Comparison of ENCODE assay signal across 8 cellular contexts in genomic region chr16:90020838-90021382, GRCh38. TPM values are rescaled to one million over a fixed set of nuclear protein-coding genes. Genes with fewer than 3 reads are reported as not detected.
DNase-seq lines count a peak whose midpoint lies in the region; ATAC-seq, FAIRE-seq and TF ChIP-seq lines count a peak whose summit lies in the region.

No MANE protein-coding gene starts in this region.

- FAIRE-seq in A549 (lab: Jason Lieb, UNC) (no peak), kidney (lab: Jason Lieb, UNC) (no peak)

- CTCF ChIA-PET in A549 (lab: Yijun Ruan, JAX): interaction anchor here (0.6 to 4.4 kb wide), 20 partner anchors 8 to 102 kb away, joined by 3 to 24 read pairs (median 5); partner anchors contain the start of gene MC1R
- CTCF ChIA-PET in WTC11 (lab: Charles Lee): interaction anchor here (1.7 to 3.4 kb wide), 5 partner anchors 10 to 61 kb away, joined by 3 to 24 read pairs (median 7); no protein-coding TSS in a partner anchor

- TF ChIP-seq POLR2A in A549 (IDR thresholded peaks at IDR 0.05; ENCODE audit: low read length): no peak
- no peak for TF ChIP-seq POLR2A in ovary (IDR thresholded peaks at IDR 0.05)
- no peak for TF ChIP-seq POLR2A in lower leg skin (IDR thresholded peaks at IDR 0.05)

- DNase-seq in A549 (ENCODE audit: low read depth in 1 of 2, low spot score in 1 of 2) (no peak), ELR (ENCODE audit: low read depth) (peak; percentile 78), WTC11 (ENCODE audit: low spot score) (no peak), iris pigment epithelial cell (ENCODE audit: low read depth) (peak; percentile 71), ovary (no peak), kidney (no peak), lower leg skin (ENCODE audit: low spot score in 2 of 2) (no peak), NCI-H1105 treated with DMSO at 0.1 percent for 48 hours (lab: John Stamatoyannopoulos, UW) (no peak)

- POLR2A ChIA-PET in A549 (lab: Yijun Ruan, JAX) (interaction anchor here (0.9 to 2.5 kb wide), 2 partner anchors 10 to 98 kb away, joined by 3 to 17 read pairs; partner anchors contain the start of gene TUBB3), WTC11 (lab: Charles Lee) (interaction anchor here (0.6 kb wide), 1 partner anchor 28 kb away, joined by 3 read pairs; no protein-coding TSS in a partner anchor)

- no peaks in the 10 kb centered on the region for H3K27me3 Mint-ChIP-seq in WTC11 (ENCODE audit: low read depth)

- TF ChIP-seq CTCF in A549 (IDR thresholded peaks at IDR 0.05) (no peak), WTC11 (IDR thresholded peaks at IDR 0.05) (no peak), ovary (IDR thresholded peaks at IDR 0.05) (no peak), kidney (IDR thresholded peaks at IDR 0.05; ENCODE audit: borderline replicate concordance, extremely low read depth, insufficient read depth) (no peak), lower leg skin (IDR thresholded peaks at IDR 0.05) (no peak)

- H3K4me3 Mint-ChIP-seq in WTC11: peak overlapping the region; percentile 82

- intact Hi-C loops in ovary (cut with DNase I): no loop called here
- intact Hi-C loops in kidney (cut with DNase I): no loop called here
- intact Hi-C loops in lower leg skin (cut with DNase I; ENCODE audit: low total_unique reads): no loop called here

- 81% methylated on average over 2 of the region's 2 CpGs for WGBS in A549 (ENCODE audit: missing lambda C conversion rate)
- WGBS in ovary, 3 donors: 86 to 91% (median 90%) methylated on average over 2 of the region's 2 CpGs
- WGBS in lower leg skin, 2 donors: 80 to 94% methylated on average over 2 of the region's 2 CpGs

- H3K4me3 ChIP-seq in A549: no peak overlapping the region; the same call in 2 of the 3 replicates
- H3K4me3 ChIP-seq in ovary: no peak overlapping the region
- no peak overlapping the region for H3K4me3 ChIP-seq in kidney (ENCODE audit: low read length in 2 of 2)
- H3K4me3 ChIP-seq in lower leg skin (ENCODE audit: low read depth, poor library complexity, severe bottlenecking): no peak overlapping the region

- peak overlapping the region; percentile 87 for H3K4me2 ChIP-seq in A549

- no peak for TF ChIP-seq RAD21 in A549 (conservative IDR thresholded peaks at IDR 0.05 in 1 of 2, IDR thresholded peaks at IDR 0.05 in 1 of 2)

- H3K4me1 Mint-ChIP-seq in WTC11: peaks cover 34% of the 10 kb centered on the region

- ATAC-seq in A549: no peak
- no peak for ATAC-seq in WTC11

- H3K36me3 ChIP-seq in ovary: no peaks in the 10 kb centered on the region
- H3K36me3 ChIP-seq in kidney (ENCODE audit: control insufficient read depth in 1 of 2, insufficient read depth in 2 of 2, low read length in 2 of 2): no peaks in the 10 kb centered on the region

- peak overlapping the region; percentile 88 to 98; a peak in 5 of 6 replicates for H3K27ac ChIP-seq in A549
- no peak overlapping the region for H3K27ac ChIP-seq in ovary
- no peak overlapping the region for H3K27ac ChIP-seq in kidney (ENCODE audit: low read depth in 2 of 2, low read length in 2 of 2)

- peak overlapping the region; percentile 97 for H3K27ac Mint-ChIP-seq in WTC11

- no peaks in the 10 kb centered on the region for H3K27me3 ChIP-seq in ovary

- H3K9me3 ChIP-seq in A549 (no peaks in the 10 kb centered on the region), ovary (no peaks in the 10 kb centered on the region), kidney (ENCODE audit: control insufficient read depth in 1 of 2, low read length in 2 of 2) (no peaks in the 10 kb centered on the region)

- TF ChIP-seq EP300 in A549 (IDR thresholded peaks at IDR 0.05) (no peak), ovary (IDR thresholded peaks at IDR 0.05) (no peak)

- no peaks in the 10 kb centered on the region for H3K9me3 Mint-ChIP-seq in WTC11

- H3K36me3 Mint-ChIP-seq in WTC11: peaks cover 1% of the 10 kb centered on the region; the same call in 1 of the 2 replicates

- H3K4me1 ChIP-seq in A549 (peaks cover 34% of the 10 kb centered on the region), ovary (ENCODE audit: insufficient read depth) (peaks cover 7% of the 10 kb centered on the region), kidney (ENCODE audit: control insufficient read depth in 1 of 2, insufficient read depth in 1 of 2, low read depth in 1 of 2, low read length in 2 of 2) (peaks cover 2 to 26% of the 10 kb centered on the region in 2 donors)

- H3K9ac ChIP-seq in kidney (ENCODE audit: low read length in 2 of 2): peak overlapping the region in 1 of 2 donors; percentile 15

TF ChIP-seq in A549, 52 proteins besides CTCF, POLR2A, EP300 and RAD21 (continues in another document):
- TF ChIP-seq, protein P1, sequence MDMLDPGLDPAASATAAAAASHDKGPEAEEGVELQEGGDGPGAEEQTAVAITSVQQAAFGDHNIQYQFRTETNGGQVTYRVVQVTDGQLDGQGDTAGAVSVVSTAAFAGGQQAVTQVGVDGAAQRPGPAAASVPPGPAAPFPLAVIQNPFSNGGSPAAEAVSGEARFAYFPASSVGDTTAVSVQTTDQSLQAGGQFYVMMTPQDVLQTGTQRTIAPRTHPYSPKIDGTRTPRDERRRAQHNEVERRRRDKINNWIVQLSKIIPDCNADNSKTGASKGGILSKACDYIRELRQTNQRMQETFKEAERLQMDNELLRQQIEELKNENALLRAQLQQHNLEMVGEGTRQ (IDR thresholded peaks at IDR 0.05): no peak
- no peak for TF ChIP-seq EHMT2 (IDR thresholded peaks at IDR 0.05; ENCODE audit: low read depth)
- no peak for TF ChIP-seq JUN (IDR thresholded peaks at IDR 0.05)
- TF ChIP-seq RARB (CRISPR knock-in tag; IDR thresholded peaks at IDR 0.05): no peak
- TF ChIP-seq CHD2 (IDR thresholded peaks at IDR 0.05; ENCODE audit: low read length, partially characterized antibody): no peak

TF ChIP-seq in WTC11, 78 proteins besides CTCF, POLR2A, EP300 and RAD21:
- 0 out of 2 replicates have a peak, but pooled peaks have one; percentile 39 for TF ChIP-seq IRF1 (CRISPR knock-in tag; IDR thresholded peaks at IDR 0.05)
- no peak for TF ChIP-seq RORB (CRISPR knock-in tag; IDR thresholded peaks at IDR 0.05)

RNA-seq across cellular contexts. Expression of gene DBNDD1, which starts 1.7 kb away (rescaled TPM):
- polyA plus RNA-seq in A549 (2011; rRNA removed) (23.0 and 24.2 TPM in 2 replicates), A549 (2017; fragmentation: RNase III; extraction: RNeasy Plus Mini Kit Qiagen cat#74134 plus additional on column Dnase treatment) (39.9 to 44.7 TPM (median 43.8 TPM) in 3 replicates), ovary (1 to 10 TPM in 1 of 2 donors, under 1 TPM in 1; 0.97 to 1.5 TPM), kidney (ENCODE audit: insufficient read depth, low read depth, low replicate concordance) (15.1 TPM)
- 42.2 and 63.0 TPM in 2 replicates for polyA plus RNA-seq in A549 (2012; cell fraction: cytosol; rRNA removed)
- polyA plus RNA-seq in A549 (2012; cell fraction: nucleus; rRNA removed): 31.6 and 38.3 TPM in 2 replicates
- 19.8 and 20.2 TPM in 2 replicates for polyA minus RNA-seq in A549 (2011; rRNA and poly(A)+ RNA removed)
- total RNA-seq in WTC11 (2021) (74.8 to 77.0 TPM (median 75.0 TPM) in 3 replicates), ovary (1 to 10 TPM; 1.3 to 6.2 (median 2.5) TPM), kidney (16.3 TPM), lower leg skin (1 to 10 TPM; 2.3 to 8.8 (median 7.3) TPM)

RNA-seq across cellular contexts. Expression of gene PRDM7, which starts 56.2 kb away (rescaled TPM):
- not detected in 2 replicates for polyA plus RNA-seq in A549 (2011; rRNA removed)
- polyA plus RNA-seq in A549 (2012; cell fraction: cytosol; rRNA removed): not detected in 2 replicates
- not detected in 2 replicates for polyA plus RNA-seq in A549 (2012; cell fraction: nucleus; rRNA removed)
- polyA plus RNA-seq in A549 (2017; fragmentation: RNase III; extraction: RNeasy Plus Mini Kit Qiagen cat#74134 plus additional on column Dnase treatment): not detected in 3 replicates
- not detected in 2 replicates for polyA minus RNA-seq in A549 (2011; rRNA and poly(A)+ RNA removed)
- total RNA-seq in WTC11 (2021): 0.07 TPM in 1 of 3 replicates, not detected in the others
- total RNA-seq in ovary: not detected
- not detected for polyA plus RNA-seq in ovary
- total RNA-seq in kidney: not detected
- not detected for polyA plus RNA-seq in kidney (ENCODE audit: insufficient read depth, low read depth, low replicate concordance)
- total RNA-seq in lower leg skin: not detected

Comparison
In these comparisons a context has a peak if more than half of its experiments do, and no peak if none do; other contexts are left out.
1. DNase-seq: peak in ELR (single experiment) and iris pigment epithelial cell (single experiment); none in A549 (0 of 2), WTC11 (single experiment), ovary (0 of 5), kidney (single experiment), lower leg skin (0 of 2) and NCI-H1105 treated with DMSO at 0.1 percent for 48 hours (single experiment).
2. H3K27ac ChIP-seq: peak in A549 (2 of 2); none in ovary (0 of 2) and kidney (0 of 2).